Comparison of ENCODE assay signal across 12 cellular contexts in the genomic region with DNA sequence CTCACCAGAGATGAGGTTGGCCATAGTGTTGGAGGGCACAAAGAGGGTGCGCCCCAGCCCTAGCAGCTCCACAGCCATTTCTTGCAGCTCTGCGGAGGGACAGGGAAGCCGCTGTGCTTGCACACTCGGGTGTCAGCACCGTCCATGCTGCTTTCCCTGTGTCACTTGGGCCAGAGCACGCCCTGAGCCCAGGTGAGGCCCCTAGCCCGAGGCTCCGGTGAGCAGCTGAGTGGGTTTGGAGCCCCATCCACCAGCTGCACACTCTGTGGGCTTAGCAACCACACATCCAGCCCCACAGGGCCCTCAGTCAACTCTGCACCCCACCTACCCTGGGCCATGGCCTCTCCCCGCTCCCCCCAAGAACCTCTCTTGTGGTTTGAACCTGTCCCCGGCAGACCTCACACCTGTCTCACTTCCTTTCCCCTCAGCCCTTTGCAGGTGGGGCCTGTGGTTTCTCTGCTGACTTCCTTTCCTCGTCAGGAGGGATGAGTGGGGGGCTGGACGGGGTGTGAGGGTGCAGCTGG. TPM values are rescaled to one million over a fixed set of nuclear protein-coding genes. Genes with fewer than 3 reads are reported as not detected.
DNase-seq lines count a peak whose midpoint lies in the region; ATAC-seq and TF ChIP-seq lines count a peak whose summit lies in the region.
"Had no signal": no experiment of that assay in that cellular context is flagged by ENCODE, and none has a peak within 500 bp of the region (broad histone marks: within the 10 kb centered on the region; RNA-seq: fewer than 3 reads in every experiment).

No MANE protein-coding gene starts in this region.

- no peak overlapping the region for H3K4me3 ChIP-seq in WERI-Rb-1 (ENCODE audit: low read depth, low read length)

- peaks cover 29% of the 10 kb centered on the region for H3K4me1 Mint-ChIP-seq in activated naive CD8-positive, alpha-beta T cell treated with anti-CD3 and anti-CD28 coated beads for 36 hours

- ATAC-seq in HG03175 (IDR thresholded peaks at IDR 0.05; ENCODE audit: unreplicated experiment) (peak; percentile 36), HG03469 (IDR thresholded peaks at IDR 0.05; ENCODE audit: unreplicated experiment) (no peak), GM18873 (IDR thresholded peaks at IDR 0.05; ENCODE audit: low FRiP score, unreplicated experiment) (no peak), HG02840 (IDR thresholded peaks at IDR 0.05; ENCODE audit: low FRiP score, unreplicated experiment) (no peak)

- peaks cover 3% of the 10 kb centered on the region for H3K27me3 Mint-ChIP-seq in activated naive CD8-positive, alpha-beta T cell treated with anti-CD3 and anti-CD28 coated beads for 36 hours

- H3K9me3 Mint-ChIP-seq in activated naive CD8-positive, alpha-beta T cell treated with anti-CD3 and anti-CD28 coated beads for 36 hours = no peaks in the 10 kb centered on the region

- TF ChIP-seq CTCF in WERI-Rb-1 (IDR thresholded peaks at IDR 0.05; ENCODE audit: low read depth, low read length) = no peak

- peak overlapping the region; percentile 64 for H3K27ac Mint-ChIP-seq in activated naive CD8-positive, alpha-beta T cell treated with anti-CD3 and anti-CD28 coated beads for 36 hours

- DNase-seq in WERI-Rb-1 = peak; percentile 13
- DNase-seq in activated naive CD8-positive, alpha-beta T cell treated with anti-CD3 and anti-CD28 coated beads for 36 hours = peak; percentile 59
- DNase-seq in stimulated activated CD8-positive, alpha-beta memory T cell treated with anti-CD3 and anti-CD28 coated beads, Interleukin-2, amount 100 ng/mL, for 1 hour (ENCODE audit: low read depth in 2 of 2) = peak; percentile 27 to 41
- no peak for DNase-seq in cerebellum (ENCODE audit: low spot score)

- H3K36me3 Mint-ChIP-seq in activated naive CD8-positive, alpha-beta T cell treated with anti-CD3 and anti-CD28 coated beads for 36 hours = no peaks in the 10 kb centered on the region

- no peaks in the 10 kb centered on the region for H3K27me3 ChIP-seq in WERI-Rb-1 (ENCODE audit: insufficient read depth, low read depth, severe bottlenecking)

- H3K36me3 ChIP-seq in WERI-Rb-1 = peaks cover 3% of the 10 kb centered on the region

- H3K9me3 ChIP-seq in WERI-Rb-1 (ENCODE audit: severe bottlenecking) = no peaks in the 10 kb centered on the region

- H3K4me3 Mint-ChIP-seq in activated naive CD8-positive, alpha-beta T cell treated with anti-CD3 and anti-CD28 coated beads for 36 hours = peak overlapping the region; percentile 19

- no peak overlapping the region for H3K27ac ChIP-seq in WERI-Rb-1

RNA-seq across cellular contexts. Expression of gene TMEM235, which starts 20.7 kb away (rescaled TPM):
- not detected for total RNA-seq in activated naive CD8-positive, alpha-beta T cell treated with anti-CD3 and anti-CD28 coated beads for 36 hours
- 1.6 TPM for total RNA-seq in cerebellum
- total RNA-seq: astrocyte, fibroblast of villous mesenchyme, H4, mucosa of gallbladder had no signal

RNA-seq across cellular contexts. Expression of gene BIRC5, which starts 38.1 kb away (rescaled TPM):
- total RNA-seq in activated naive CD8-positive, alpha-beta T cell treated with anti-CD3 and anti-CD28 coated beads for 36 hours = 100 to 1,000 TPM in 1 of 2 experiments, 10 to 100 TPM in 1; 92.4 to 102 TPM
- 17.6 TPM for total RNA-seq in cerebellum
